In genomic region chr12:130825771-130826150, GRCh38 we compare ENCODE assay signal across 1 cellular context.
TF ChIP-seq lines count a peak whose summit lies in the region.

No MANE protein-coding gene starts in this region.

TF ChIP-seq in GM23338, 12 proteins besides CTCF, POLR2A, EP300 and RAD21 (continued from another document):
- no peak for TF ChIP-seq ZNF462 (CRISPR knock-in tag; IDR thresholded peaks at IDR 0.05)
- no peak for TF ChIP-seq REST (IDR thresholded peaks at IDR 0.05; ENCODE audit: unreplicated experiment)
- no peak for TF ChIP-seq STAT1 (IDR thresholded peaks at IDR 0.05; ENCODE audit: unreplicated experiment)
- no peak for TF ChIP-seq POLR2AphosphoS5 (IDR thresholded peaks at IDR 0.05; ENCODE audit: low read depth)
- no peak for TF ChIP-seq EZH2phosphoT487 (IDR thresholded peaks at IDR 0.05; ENCODE audit: unreplicated experiment)
- TF ChIP-seq EZH2 (IDR thresholded peaks at IDR 0.05; ENCODE audit: low read depth, unreplicated experiment) = no peak
- no peak for TF ChIP-seq NANOG (IDR thresholded peaks at IDR 0.05; ENCODE audit: borderline replicate concordance)
TF ChIP-seq in GM23338: peak in this region for 0.
